In the genomic region with DNA sequence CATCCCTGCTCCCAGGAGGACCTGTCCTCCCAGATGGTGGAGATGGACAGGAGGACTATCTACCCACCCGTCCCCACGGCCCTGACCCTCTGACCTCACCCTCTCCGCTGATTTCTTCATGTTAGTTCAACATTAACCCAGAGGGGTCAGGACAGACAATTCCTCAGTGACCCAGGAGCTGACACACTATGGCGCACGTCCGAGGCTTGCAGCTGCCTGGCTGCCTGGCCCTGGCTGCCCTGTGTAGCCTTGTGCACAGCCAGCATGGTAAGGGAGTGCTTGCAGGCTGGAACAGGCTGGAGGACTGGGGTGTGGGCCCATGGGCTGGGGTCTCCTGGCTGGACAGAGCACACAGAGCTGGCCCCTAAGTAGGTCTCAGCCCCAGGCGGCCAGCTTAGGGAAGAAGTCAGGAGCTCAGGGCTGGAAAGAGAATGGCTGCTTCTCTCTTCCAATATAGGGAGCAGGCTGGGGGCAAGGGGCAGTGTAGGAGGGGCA, we compare ENCODE assay signal across 1 cellular context.
TF ChIP-seq lines count a peak whose summit lies in the region.

A gene (plus strand): TSS at position 166 of the 495 bp plus-strand sequence. CDS start 23 bp downstream, at position 189.

TF ChIP-seq in HepG2, 621 proteins besides CTCF, POLR2A, EP300 and RAD21 (continued from another document and continues in another):
- TF ChIP-seq, protein P1, sequence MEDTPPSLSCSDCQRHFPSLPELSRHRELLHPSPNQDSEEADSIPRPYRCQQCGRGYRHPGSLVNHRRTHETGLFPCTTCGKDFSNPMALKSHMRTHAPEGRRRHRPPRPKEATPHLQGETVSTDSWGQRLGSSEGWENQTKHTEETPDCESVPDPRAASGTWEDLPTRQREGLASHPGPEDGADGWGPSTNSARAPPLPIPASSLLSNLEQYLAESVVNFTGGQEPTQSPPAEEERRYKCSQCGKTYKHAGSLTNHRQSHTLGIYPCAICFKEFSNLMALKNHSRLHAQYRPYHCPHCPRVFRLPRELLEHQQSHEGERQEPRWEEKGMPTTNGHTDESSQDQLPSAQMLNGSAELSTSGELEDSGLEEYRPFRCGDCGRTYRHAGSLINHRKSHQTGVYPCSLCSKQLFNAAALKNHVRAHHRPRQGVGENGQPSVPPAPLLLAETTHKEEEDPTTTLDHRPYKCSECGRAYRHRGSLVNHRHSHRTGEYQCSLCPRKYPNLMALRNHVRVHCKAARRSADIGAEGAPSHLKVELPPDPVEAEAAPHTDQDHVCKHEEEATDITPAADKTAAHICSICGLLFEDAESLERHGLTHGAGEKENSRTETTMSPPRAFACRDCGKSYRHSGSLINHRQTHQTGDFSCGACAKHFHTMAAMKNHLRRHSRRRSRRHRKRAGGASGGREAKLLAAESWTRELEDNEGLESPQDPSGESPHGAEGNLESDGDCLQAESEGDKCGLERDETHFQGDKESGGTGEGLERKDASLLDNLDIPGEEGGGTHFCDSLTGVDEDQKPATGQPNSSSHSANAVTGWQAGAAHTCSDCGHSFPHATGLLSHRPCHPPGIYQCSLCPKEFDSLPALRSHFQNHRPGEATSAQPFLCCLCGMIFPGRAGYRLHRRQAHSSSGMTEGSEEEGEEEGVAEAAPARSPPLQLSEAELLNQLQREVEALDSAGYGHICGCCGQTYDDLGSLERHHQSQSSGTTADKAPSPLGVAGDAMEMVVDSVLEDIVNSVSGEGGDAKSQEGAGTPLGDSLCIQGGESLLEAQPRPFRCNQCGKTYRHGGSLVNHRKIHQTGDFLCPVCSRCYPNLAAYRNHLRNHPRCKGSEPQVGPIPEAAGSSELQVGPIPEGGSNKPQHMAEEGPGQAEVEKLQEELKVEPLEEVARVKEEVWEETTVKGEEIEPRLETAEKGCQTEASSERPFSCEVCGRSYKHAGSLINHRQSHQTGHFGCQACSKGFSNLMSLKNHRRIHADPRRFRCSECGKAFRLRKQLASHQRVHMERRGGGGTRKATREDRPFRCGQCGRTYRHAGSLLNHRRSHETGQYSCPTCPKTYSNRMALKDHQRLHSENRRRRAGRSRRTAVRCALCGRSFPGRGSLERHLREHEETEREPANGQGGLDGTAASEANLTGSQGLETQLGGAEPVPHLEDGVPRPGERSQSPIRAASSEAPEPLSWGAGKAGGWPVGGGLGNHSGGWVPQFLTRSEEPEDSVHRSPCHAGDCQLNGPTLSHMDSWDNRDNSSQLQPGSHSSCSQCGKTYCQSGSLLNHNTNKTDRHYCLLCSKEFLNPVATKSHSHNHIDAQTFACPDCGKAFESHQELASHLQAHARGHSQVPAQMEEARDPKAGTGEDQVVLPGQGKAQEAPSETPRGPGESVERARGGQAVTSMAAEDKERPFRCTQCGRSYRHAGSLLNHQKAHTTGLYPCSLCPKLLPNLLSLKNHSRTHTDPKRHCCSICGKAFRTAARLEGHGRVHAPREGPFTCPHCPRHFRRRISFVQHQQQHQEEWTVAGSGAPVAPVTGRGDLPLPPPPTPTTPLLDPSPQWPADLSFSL (CRISPR knock-in tag; IDR thresholded peaks at IDR 0.05), result no peak
- TF ChIP-seq KLF13 (CRISPR knock-in tag; IDR thresholded peaks at IDR 0.05) (no peak), SRSF9 (IDR thresholded peaks at IDR 0.05; ENCODE audit: borderline replicate concordance, insufficient read depth, low read depth, low read length, poor library complexity, severe bottlenecking) (no peak), ONECUT2 (CRISPR knock-in tag; IDR thresholded peaks at IDR 0.05) (no peak), RBAK (CRISPR knock-in tag; IDR thresholded peaks at IDR 0.05) (0 out of 2 replicates have a peak, but pooled peaks have one; percentile 52), NAIF1 (CRISPR knock-in tag; IDR thresholded peaks at IDR 0.05; ENCODE audit: borderline replicate concordance) (no peak), SRSF4 (IDR thresholded peaks at IDR 0.05; ENCODE audit: low read depth, low read length, poor library complexity, severe bottlenecking) (no peak), ZNF782 (CRISPR knock-in tag; IDR thresholded peaks at IDR 0.05; ENCODE audit: borderline replicate concordance) (peak; percentile 28; the same call in 1 of the 2 replicates), ZFYVE20 (CRISPR knock-in tag; IDR thresholded peaks at IDR 0.05; ENCODE audit: borderline replicate concordance, low read depth) (no peak), ZNF572 (CRISPR knock-in tag; IDR thresholded peaks at IDR 0.05) (no peak), NFE2L1 (CRISPR knock-in tag; IDR thresholded peaks at IDR 0.05; ENCODE audit: borderline replicate concordance) (no peak), ZNF616 (CRISPR knock-in tag; IDR thresholded peaks at IDR 0.05; ENCODE audit: low read depth) (0 out of 2 replicates have a peak, but pooled peaks have one; percentile 24), PCBP2 (optimal IDR thresholded peaks at IDR 0.05; ENCODE audit: low read depth, low read length, poor library complexity, severe bottlenecking) (no peak), RNF2 (conservative IDR thresholded peaks at IDR 0.05; ENCODE audit: low read depth) (no peak), ZNF431 (CRISPR knock-in tag; IDR thresholded peaks at IDR 0.05; ENCODE audit: borderline replicate concordance, low read depth) (no peak), ARHGAP35 (CRISPR knock-in tag; IDR thresholded peaks at IDR 0.05; ENCODE audit: borderline replicate concordance) (0 out of 2 replicates have a peak, but pooled peaks have one; percentile 18), FOXA1 (IDR thresholded peaks at IDR 0.05) (no peak), FOXA1 (CRISPR knock-in tag; IDR thresholded peaks at IDR 0.05) (peak; percentile 73; the same call in 1 of the 2 replicates), NFATC3 (CRISPR knock-in tag; IDR thresholded peaks at IDR 0.05) (peak; percentile 12; the same call in 1 of the 2 replicates), ZBTB8A (CRISPR knock-in tag; IDR thresholded peaks at IDR 0.05; ENCODE audit: borderline replicate concordance, low read depth) (no peak), KLF15 (CRISPR knock-in tag; IDR thresholded peaks at IDR 0.05; ENCODE audit: borderline replicate concordance) (0 out of 2 replicates have a peak, but pooled peaks have one; percentile 55), PAWR (CRISPR knock-in tag; IDR thresholded peaks at IDR 0.05; ENCODE audit: borderline replicate concordance) (0 out of 2 replicates have a peak, but pooled peaks have one; percentile 40), HNF4A (CRISPR knock-in tag; IDR thresholded peaks at IDR 0.05) (peak; percentile 86), NR1H2 (CRISPR knock-in tag; IDR thresholded peaks at IDR 0.05; ENCODE audit: borderline replicate concordance, low read depth) (peak; percentile 74; the same call in 1 of the 2 replicates), ZNF207 (IDR thresholded peaks at IDR 0.05; ENCODE audit: borderline replicate concordance) (no peak), ZNF839 (CRISPR knock-in tag; IDR thresholded peaks at IDR 0.05; ENCODE audit: borderline replicate concordance) (peak; percentile 88), ZNF883 (CRISPR knock-in tag; IDR thresholded peaks at IDR 0.05; ENCODE audit: not compliant biosample characterization) (no peak), FOXK1 (CRISPR knock-in tag; IDR thresholded peaks at IDR 0.05; ENCODE audit: borderline replicate concordance, low read depth) (peak; percentile 73; the same call in 1 of the 2 replicates), EEA1 (CRISPR knock-in tag; IDR thresholded peaks at IDR 0.05; ENCODE audit: borderline replicate concordance) (no peak; the same call in 1 of the 2 replicates)
- TF ChIP-seq, protein P2, sequence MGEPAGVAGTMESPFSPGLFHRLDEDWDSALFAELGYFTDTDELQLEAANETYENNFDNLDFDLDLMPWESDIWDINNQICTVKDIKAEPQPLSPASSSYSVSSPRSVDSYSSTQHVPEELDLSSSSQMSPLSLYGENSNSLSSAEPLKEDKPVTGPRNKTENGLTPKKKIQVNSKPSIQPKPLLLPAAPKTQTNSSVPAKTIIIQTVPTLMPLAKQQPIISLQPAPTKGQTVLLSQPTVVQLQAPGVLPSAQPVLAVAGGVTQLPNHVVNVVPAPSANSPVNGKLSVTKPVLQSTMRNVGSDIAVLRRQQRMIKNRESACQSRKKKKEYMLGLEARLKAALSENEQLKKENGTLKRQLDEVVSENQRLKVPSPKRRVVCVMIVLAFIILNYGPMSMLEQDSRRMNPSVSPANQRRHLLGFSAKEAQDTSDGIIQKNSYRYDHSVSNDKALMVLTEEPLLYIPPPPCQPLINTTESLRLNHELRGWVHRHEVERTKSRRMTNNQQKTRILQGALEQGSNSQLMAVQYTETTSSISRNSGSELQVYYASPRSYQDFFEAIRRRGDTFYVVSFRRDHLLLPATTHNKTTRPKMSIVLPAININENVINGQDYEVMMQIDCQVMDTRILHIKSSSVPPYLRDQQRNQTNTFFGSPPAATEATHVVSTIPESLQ (CRISPR knock-in tag; conservative IDR thresholded peaks at IDR 0.05), result 0 out of 2 replicates have a peak, but pooled peaks have one; percentile 18
- TF ChIP-seq, protein P3, sequence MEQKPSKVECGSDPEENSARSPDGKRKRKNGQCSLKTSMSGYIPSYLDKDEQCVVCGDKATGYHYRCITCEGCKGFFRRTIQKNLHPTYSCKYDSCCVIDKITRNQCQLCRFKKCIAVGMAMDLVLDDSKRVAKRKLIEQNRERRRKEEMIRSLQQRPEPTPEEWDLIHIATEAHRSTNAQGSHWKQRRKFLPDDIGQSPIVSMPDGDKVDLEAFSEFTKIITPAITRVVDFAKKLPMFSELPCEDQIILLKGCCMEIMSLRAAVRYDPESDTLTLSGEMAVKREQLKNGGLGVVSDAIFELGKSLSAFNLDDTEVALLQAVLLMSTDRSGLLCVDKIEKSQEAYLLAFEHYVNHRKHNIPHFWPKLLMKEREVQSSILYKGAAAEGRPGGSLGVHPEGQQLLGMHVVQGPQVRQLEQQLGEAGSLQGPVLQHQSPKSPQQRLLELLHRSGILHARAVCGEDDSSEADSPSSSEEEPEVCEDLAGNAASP (CRISPR knock-in tag; IDR thresholded peaks at IDR 0.05; ENCODE audit: borderline replicate concordance), result peak; percentile 96
- TF ChIP-seq, protein P4, sequence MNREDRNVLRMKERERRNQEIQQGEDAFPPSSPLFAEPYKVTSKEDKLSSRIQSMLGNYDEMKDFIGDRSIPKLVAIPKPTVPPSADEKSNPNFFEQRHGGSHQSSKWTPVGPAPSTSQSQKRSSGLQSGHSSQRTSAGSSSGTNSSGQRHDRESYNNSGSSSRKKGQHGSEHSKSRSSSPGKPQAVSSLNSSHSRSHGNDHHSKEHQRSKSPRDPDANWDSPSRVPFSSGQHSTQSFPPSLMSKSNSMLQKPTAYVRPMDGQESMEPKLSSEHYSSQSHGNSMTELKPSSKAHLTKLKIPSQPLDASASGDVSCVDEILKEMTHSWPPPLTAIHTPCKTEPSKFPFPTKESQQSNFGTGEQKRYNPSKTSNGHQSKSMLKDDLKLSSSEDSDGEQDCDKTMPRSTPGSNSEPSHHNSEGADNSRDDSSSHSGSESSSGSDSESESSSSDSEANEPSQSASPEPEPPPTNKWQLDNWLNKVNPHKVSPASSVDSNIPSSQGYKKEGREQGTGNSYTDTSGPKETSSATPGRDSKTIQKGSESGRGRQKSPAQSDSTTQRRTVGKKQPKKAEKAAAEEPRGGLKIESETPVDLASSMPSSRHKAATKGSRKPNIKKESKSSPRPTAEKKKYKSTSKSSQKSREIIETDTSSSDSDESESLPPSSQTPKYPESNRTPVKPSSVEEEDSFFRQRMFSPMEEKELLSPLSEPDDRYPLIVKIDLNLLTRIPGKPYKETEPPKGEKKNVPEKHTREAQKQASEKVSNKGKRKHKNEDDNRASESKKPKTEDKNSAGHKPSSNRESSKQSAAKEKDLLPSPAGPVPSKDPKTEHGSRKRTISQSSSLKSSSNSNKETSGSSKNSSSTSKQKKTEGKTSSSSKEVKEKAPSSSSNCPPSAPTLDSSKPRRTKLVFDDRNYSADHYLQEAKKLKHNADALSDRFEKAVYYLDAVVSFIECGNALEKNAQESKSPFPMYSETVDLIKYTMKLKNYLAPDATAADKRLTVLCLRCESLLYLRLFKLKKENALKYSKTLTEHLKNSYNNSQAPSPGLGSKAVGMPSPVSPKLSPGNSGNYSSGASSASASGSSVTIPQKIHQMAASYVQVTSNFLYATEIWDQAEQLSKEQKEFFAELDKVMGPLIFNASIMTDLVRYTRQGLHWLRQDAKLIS (CRISPR knock-in tag; IDR thresholded peaks at IDR 0.05), result peak; percentile 84
- TF ChIP-seq, protein P5, sequence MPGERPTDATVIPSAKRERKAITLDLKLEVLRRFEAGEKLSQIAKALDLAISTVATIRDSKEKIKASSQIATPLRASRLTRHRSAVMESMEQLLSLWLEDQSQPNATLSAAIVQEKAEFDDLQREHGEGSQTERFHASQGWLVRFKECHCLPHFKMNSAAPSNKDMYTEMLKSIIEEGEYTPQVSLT (CRISPR knock-in tag; IDR thresholded peaks at IDR 0.05; ENCODE audit: borderline replicate concordance, low read depth), result no peak
- TF ChIP-seq, protein P6, sequence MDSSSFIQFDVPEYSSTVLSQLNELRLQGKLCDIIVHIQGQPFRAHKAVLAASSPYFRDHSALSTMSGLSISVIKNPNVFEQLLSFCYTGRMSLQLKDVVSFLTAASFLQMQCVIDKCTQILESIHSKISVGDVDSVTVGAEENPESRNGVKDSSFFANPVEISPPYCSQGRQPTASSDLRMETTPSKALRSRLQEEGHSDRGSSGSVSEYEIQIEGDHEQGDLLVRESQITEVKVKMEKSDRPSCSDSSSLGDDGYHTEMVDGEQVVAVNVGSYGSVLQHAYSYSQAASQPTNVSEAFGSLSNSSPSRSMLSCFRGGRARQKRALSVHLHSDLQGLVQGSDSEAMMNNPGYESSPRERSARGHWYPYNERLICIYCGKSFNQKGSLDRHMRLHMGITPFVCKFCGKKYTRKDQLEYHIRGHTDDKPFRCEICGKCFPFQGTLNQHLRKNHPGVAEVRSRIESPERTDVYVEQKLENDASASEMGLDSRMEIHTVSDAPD (CRISPR knock-in tag; IDR thresholded peaks at IDR 0.05), result peak; percentile 89
- TF ChIP-seq, protein P7, sequence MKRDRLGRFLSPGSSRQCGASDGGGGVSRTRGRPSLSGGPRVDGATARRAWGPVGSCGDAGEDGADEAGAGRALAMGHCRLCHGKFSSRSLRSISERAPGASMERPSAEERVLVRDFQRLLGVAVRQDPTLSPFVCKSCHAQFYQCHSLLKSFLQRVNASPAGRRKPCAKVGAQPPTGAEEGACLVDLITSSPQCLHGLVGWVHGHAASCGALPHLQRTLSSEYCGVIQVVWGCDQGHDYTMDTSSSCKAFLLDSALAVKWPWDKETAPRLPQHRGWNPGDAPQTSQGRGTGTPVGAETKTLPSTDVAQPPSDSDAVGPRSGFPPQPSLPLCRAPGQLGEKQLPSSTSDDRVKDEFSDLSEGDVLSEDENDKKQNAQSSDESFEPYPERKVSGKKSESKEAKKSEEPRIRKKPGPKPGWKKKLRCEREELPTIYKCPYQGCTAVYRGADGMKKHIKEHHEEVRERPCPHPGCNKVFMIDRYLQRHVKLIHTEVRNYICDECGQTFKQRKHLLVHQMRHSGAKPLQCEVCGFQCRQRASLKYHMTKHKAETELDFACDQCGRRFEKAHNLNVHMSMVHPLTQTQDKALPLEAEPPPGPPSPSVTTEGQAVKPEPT (CRISPR knock-in tag; IDR thresholded peaks at IDR 0.05; ENCODE audit: low read depth), result no peak
- TF ChIP-seq, protein P8, sequence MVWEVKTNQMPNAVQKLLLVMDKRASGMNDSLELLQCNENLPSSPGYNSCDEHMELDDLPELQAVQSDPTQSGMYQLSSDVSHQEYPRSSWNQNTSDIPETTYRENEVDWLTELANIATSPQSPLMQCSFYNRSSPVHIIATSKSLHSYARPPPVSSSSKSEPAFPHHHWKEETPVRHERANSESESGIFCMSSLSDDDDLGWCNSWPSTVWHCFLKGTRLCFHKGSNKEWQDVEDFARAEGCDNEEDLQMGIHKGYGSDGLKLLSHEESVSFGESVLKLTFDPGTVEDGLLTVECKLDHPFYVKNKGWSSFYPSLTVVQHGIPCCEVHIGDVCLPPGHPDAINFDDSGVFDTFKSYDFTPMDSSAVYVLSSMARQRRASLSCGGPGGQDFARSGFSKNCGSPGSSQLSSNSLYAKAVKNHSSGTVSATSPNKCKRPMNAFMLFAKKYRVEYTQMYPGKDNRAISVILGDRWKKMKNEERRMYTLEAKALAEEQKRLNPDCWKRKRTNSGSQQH (CRISPR knock-in tag; IDR thresholded peaks at IDR 0.05; ENCODE audit: low read depth), result no peak; the same call in 1 of the 2 replicates
